ENCODE assay signal across 24 cellular contexts in the genomic region with DNA sequence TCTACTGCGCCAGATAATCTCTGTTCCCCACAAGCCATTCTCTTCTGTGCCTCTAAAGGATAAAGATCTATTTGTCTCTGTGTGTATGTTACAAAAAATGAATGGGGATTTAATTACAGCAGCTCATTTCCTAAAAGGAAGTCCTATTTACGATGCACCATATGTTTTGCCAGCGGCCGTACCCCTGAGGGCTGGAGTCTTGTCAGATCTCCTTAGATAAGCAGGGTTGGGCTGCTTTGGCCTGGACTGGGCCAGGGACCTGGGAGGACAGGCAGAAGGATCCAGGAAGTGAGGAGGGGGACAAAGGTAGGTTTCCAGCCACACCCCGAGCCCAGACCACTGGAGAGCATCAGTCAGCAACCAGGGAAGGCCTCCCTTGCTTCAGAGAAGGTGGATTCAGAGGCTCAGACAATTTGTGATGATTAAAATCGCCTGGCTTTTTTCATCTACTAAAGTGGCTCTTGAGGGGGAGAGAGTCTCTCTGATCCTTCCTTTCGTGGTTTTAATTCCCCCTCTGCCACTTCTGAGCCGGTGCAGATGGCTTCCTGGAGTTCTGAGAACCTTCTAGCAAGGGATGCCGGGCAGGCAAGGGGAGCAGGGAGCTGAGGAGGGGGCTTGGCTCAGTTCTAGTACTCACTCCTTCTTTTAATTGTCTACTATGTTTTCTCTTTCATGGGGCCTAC. TPM values are rescaled to one million over a fixed set of nuclear protein-coding genes. Genes with fewer than 3 reads are reported as not detected.
DNase-seq lines count a peak whose midpoint lies in the region; ATAC-seq and TF ChIP-seq lines count a peak whose summit lies in the region.
"Had no signal": no experiment of that assay in that cellular context is flagged by ENCODE, and none has a peak within 500 bp of the region (broad histone marks: within the 10 kb centered on the region; RNA-seq: fewer than 3 reads in every experiment).

No MANE protein-coding gene starts in this region.

- intact Hi-C loops in Caco-2 (cut with micrococcal nuclease; ENCODE audit: unreplicated experiment): no loop called here

- H3K27ac Mint-ChIP-seq in Caco-2 (ENCODE audit: unreplicated experiment) (peak overlapping the region; percentile 0), nephron progenitor cell (peak overlapping the region; percentile 47)
- H3K27ac Mint-ChIP-seq: HFFc6 had no signal

- H3K79me2 ChIP-seq in Loucy (ENCODE audit: insufficient read depth, low read length): no peaks in the 10 kb centered on the region

- no peaks in the 10 kb centered on the region for H3F3A ChIP-seq in Loucy (ENCODE audit: low read depth)

- no peak overlapping the region for H2AFZ ChIP-seq in Loucy (ENCODE audit: low read length)

- no peaks in the 10 kb centered on the region for H3K9me3 Mint-ChIP-seq in Caco-2 (ENCODE audit: unreplicated experiment)
- H3K9me3 Mint-ChIP-seq in nephron progenitor cell: peaks cover 4% of the 10 kb centered on the region
- H3K9me3 Mint-ChIP-seq: activated naive CD4-positive, alpha-beta T cell treated with anti-CD3 and anti-CD28 coated beads, Interleukin-2, amount 50 U/mL, for 24 hours had no signal

- H3K4me1 Mint-ChIP-seq in Caco-2 (ENCODE audit: low read depth, unreplicated experiment): no peaks in the 10 kb centered on the region
- peaks cover 51% of the 10 kb centered on the region for H3K4me1 Mint-ChIP-seq in nephron progenitor cell

- peak overlapping the region; percentile 60 for H3K4me2 ChIP-seq in Loucy (ENCODE audit: low read depth, low read length, poor library complexity, severe bottlenecking)

- DNase-seq in Caco-2 (no peak), nephron progenitor cell (no peak), iPS-NIHi11 (ENCODE audit: low spot score) (no peak), SKM-1 (lab: John Stamatoyannopoulos, UW; ENCODE audit: unreplicated experiment) (no peak), OCI-M1 (lab: John Stamatoyannopoulos, UW) (no peak)
- DNase-seq in stimulated activated naive CD4-positive, alpha-beta T cell (lab: John Stamatoyannopoulos, UW): no peak
- DNase-seq: activated T-cell treated with anti-CD3 and anti-CD28 coated beads, Interleukin-2, amount 50 U/mL, for 48 hours; Calu3; effector CD8-positive, alpha-beta T cell; HFFc6; left cardiac atrium; mucosa of descending colon; NCI-H2029 treated with DMSO at 0.1 percent for 48 hours; NCI-H510A; occipital lobe; PC-3; right cardiac atrium; SHP77 treated with DMSO at 0.1 percent for 48 hours; stimulated activated naive CD4-positive, alpha-beta T cell treated with Interleukin-2 at 50 U/mL for 16 hours; thyroid gland had no signal

- H3K4me3 Mint-ChIP-seq in Caco-2 (ENCODE audit: unreplicated experiment) (no peak overlapping the region), nephron progenitor cell (no peak overlapping the region)
- H3K4me3 Mint-ChIP-seq: activated naive CD4-positive, alpha-beta T cell treated with anti-CD3 and anti-CD28 coated beads, Interleukin-2, amount 50 U/mL, for 24 hours; HFFc6 had no signal

- no peak; the same call in 2 of the 3 replicates for ATAC-seq in SK-N-SH treated with all-trans-retinoic acid at 6 μM for 48 hours
- ATAC-seq: left cardiac atrium, mucosa of descending colon, PC-3, right cardiac atrium had no signal

- no peaks in the 10 kb centered on the region for H3K9me2 ChIP-seq in Loucy (replicated peaks; ENCODE audit: low read depth, low read length)

- H3K36me3 Mint-ChIP-seq in Caco-2 (ENCODE audit: insufficient read depth, unreplicated experiment) (no peaks in the 10 kb centered on the region), nephron progenitor cell (ENCODE audit: low read depth) (no peaks in the 10 kb centered on the region)
- H3K36me3 Mint-ChIP-seq: activated naive CD4-positive, alpha-beta T cell treated with anti-CD3 and anti-CD28 coated beads, Interleukin-2, amount 50 U/mL, for 24 hours had no signal

- peak overlapping the region; percentile 39 for H3K9ac ChIP-seq in Loucy (ENCODE audit: low read depth, low read length, poor library complexity, severe bottlenecking)

- H3K4me3 ChIP-seq in Caco-2 (ENCODE audit: low read depth, low read length) (no peak overlapping the region), Loucy (ENCODE audit: low read length, poor library complexity, severe bottlenecking) (peak overlapping the region; percentile 52)
- H3K4me3 ChIP-seq: esophagus muscularis mucosa, mucosa of descending colon, thyroid gland had no signal

- H3K27me3 ChIP-seq in Caco-2 (replicated peaks; ENCODE audit: control insufficient read depth, insufficient read depth, low read length) (no peaks in the 10 kb centered on the region), Loucy (ENCODE audit: insufficient read depth, low read length, poor library complexity, severe bottlenecking) (no peaks in the 10 kb centered on the region)
- H3K27me3 ChIP-seq: esophagus muscularis mucosa, thyroid gland had no signal

- POLR2A ChIA-PET in Caco-2 (lab: Charles Lee): interaction anchor here (0.5 kb wide), 1 partner anchor 51 kb away, joined by 5 read pairs; no protein-coding TSS in a partner anchor

- no peaks in the 10 kb centered on the region for H3K27me3 Mint-ChIP-seq in Caco-2 (ENCODE audit: insufficient read depth, unreplicated experiment)
- peaks cover 7% of the 10 kb centered on the region for H3K27me3 Mint-ChIP-seq in nephron progenitor cell (ENCODE audit: low read depth, poor library complexity)
- H3K27me3 Mint-ChIP-seq: activated naive CD4-positive, alpha-beta T cell treated with anti-CD3 and anti-CD28 coated beads, Interleukin-2, amount 50 U/mL, for 24 hours had no signal

- H3K9me3 ChIP-seq in Caco-2: no peaks in the 10 kb centered on the region
- H3K9me3 ChIP-seq in Loucy (ENCODE audit: insufficient read depth, low read depth, low read length): no peaks in the 10 kb centered on the region
- H3K9me3 ChIP-seq: esophagus muscularis mucosa, mucosa of descending colon, thyroid gland had no signal

- CTCF ChIA-PET in Caco-2 (lab: Charles Lee): no interaction called here

- peaks cover 10% of the 10 kb centered on the region for H3K4me1 ChIP-seq in Caco-2
- peaks cover 27% of the 10 kb centered on the region for H3K4me1 ChIP-seq in Loucy (ENCODE audit: insufficient read depth, low read length, poor library complexity, severe bottlenecking)

- H4K20me1 ChIP-seq in Loucy (ENCODE audit: insufficient read depth, low read length, poor library complexity, severe bottlenecking): no peaks in the 10 kb centered on the region

- no peak for TF ChIP-seq CTCF in Caco-2 (IDR thresholded peaks at IDR 0.05; ENCODE audit: insufficient read depth in 1 of 2, low read depth in 1 of 2, low read length in 1 of 2, severe bottlenecking in 1 of 2, unreplicated experiment in 1 of 2)
- TF ChIP-seq CTCF in Loucy (conservative IDR thresholded peaks at IDR 0.05; ENCODE audit: low read length): no peak
- no peak for TF ChIP-seq CTCF in nephron progenitor cell (IDR thresholded peaks at IDR 0.05)

- no peaks in the 10 kb centered on the region for H3K36me3 ChIP-seq in Caco-2 (ENCODE audit: control insufficient read depth, insufficient read depth, low read length)
- no peaks in the 10 kb centered on the region for H3K36me3 ChIP-seq in Loucy (ENCODE audit: insufficient read depth, low read length)
- H3K36me3 ChIP-seq: esophagus muscularis mucosa, thyroid gland had no signal

- BruUV-seq in Caco-2 (replicated peaks; lab: Mats Ljungman, UMichigan): no TSS peak

TF ChIP-seq in SK-N-SH treated with all-trans-retinoic acid at 6 μM for 48 hours, 23 proteins besides CTCF, POLR2A, EP300 and RAD21:
- TF ChIP-seq GLIS3 (CRISPR knock-in tag; IDR thresholded peaks at IDR 0.05) (no peak; the same call in 1 of the 2 replicates), PPARA (CRISPR knock-in tag; IDR thresholded peaks at IDR 0.05; ENCODE audit: borderline replicate concordance) (peak; percentile 49; the same call in 1 of the 2 replicates), ZFP3 (CRISPR knock-in tag; IDR thresholded peaks at IDR 0.05) (no peak), ESRRG (CRISPR knock-in tag; IDR thresholded peaks at IDR 0.05) (no peak), TOX (CRISPR knock-in tag; IDR thresholded peaks at IDR 0.05; ENCODE audit: borderline replicate concordance) (no peak), TCF4 (CRISPR knock-in tag; IDR thresholded peaks at IDR 0.05; ENCODE audit: borderline replicate concordance) (peak; percentile 97), ZNF70 (CRISPR knock-in tag; IDR thresholded peaks at IDR 0.05) (peak; percentile 48)
- TF ChIP-seq, protein P1, sequence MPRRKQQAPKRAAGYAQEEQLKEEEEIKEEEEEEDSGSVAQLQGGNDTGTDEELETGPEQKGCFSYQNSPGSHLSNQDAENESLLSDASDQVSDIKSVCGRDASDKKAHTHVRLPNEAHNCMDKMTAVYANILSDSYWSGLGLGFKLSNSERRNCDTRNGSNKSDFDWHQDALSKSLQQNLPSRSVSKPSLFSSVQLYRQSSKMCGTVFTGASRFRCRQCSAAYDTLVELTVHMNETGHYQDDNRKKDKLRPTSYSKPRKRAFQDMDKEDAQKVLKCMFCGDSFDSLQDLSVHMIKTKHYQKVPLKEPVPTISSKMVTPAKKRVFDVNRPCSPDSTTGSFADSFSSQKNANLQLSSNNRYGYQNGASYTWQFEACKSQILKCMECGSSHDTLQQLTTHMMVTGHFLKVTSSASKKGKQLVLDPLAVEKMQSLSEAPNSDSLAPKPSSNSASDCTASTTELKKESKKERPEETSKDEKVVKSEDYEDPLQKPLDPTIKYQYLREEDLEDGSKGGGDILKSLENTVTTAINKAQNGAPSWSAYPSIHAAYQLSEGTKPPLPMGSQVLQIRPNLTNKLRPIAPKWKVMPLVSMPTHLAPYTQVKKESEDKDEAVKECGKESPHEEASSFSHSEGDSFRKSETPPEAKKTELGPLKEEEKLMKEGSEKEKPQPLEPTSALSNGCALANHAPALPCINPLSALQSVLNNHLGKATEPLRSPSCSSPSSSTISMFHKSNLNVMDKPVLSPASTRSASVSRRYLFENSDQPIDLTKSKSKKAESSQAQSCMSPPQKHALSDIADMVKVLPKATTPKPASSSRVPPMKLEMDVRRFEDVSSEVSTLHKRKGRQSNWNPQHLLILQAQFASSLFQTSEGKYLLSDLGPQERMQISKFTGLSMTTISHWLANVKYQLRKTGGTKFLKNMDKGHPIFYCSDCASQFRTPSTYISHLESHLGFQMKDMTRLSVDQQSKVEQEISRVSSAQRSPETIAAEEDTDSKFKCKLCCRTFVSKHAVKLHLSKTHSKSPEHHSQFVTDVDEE (CRISPR knock-in tag; IDR thresholded peaks at IDR 0.05): peak; percentile 69; the same call in 1 of the 2 replicates
TF ChIP-seq in SK-N-SH treated with all-trans-retinoic acid at 6 μM for 48 hours: peak in this region for 4.

RNA-seq across cellular contexts. Expression of gene MYCN, which starts 42.1 kb away (rescaled TPM):
- total RNA-seq in Caco-2 (2022): 46.6 and 54.4 TPM in 2 replicates
- total RNA-seq: HFFc6, PC-3 had no signal
